In genomic region chr5:75052461-75053285, GRCh38 we compare ENCODE assay signal across 8 cellular contexts. TPM values are rescaled to one million over a fixed set of nuclear protein-coding genes. Genes with fewer than 3 reads are reported as not detected.
DNase-seq lines count a peak whose midpoint lies in the region; ATAC-seq, FAIRE-seq and TF ChIP-seq lines count a peak whose summit lies in the region.

Gene GCNT4, minus strand, starts transcription at chr5:75052558. Its CDS starts 22,521 bp downstream, at chr5:75030037.

- no peaks in the 10 kb centered on the region for H3K36me3 Mint-ChIP-seq in activated B cell treated with CpG ODN at 0.5 μM for 24 hours (ENCODE audit: low read depth)
- no peaks in the 10 kb centered on the region for H3K36me3 Mint-ChIP-seq in stimulated activated memory B cell treated with anti-CD40 and anti-IgM and Interleukin-4, amounts not matched to agents 10 μg/mL and 1 μg/mL and 100 μg/mL, for 72 hours

- CTCF ChIA-PET in activated B cell treated with CpG ODN at 0.5 μM for 24 hours (lab: Charles Lee), result no interaction called here

- no peak for FAIRE-seq in D721Med (lab: Jason Lieb, UNC)

- H3K4me3 ChIP-seq in duodenal mucosa (ENCODE audit: low read depth in 1 of 2, low read length in 2 of 2) (peak within 1 kb of the TSS; percentile 72 to 82), lower leg skin (ENCODE audit: low read depth, poor library complexity, severe bottlenecking) (peak within 1 kb of the TSS; percentile 56)

- peaks cover 10% of the 10 kb centered on the region for H3K4me1 Mint-ChIP-seq in activated B cell treated with CpG ODN at 0.5 μM for 24 hours
- H3K4me1 Mint-ChIP-seq in stimulated activated memory B cell treated with anti-CD40 and anti-IgM and Interleukin-4, amounts not matched to agents 10 μg/mL and 1 μg/mL and 100 μg/mL, for 72 hours, result peaks cover 19% of the 10 kb centered on the region

- whole genome bisulfite sequencing in lower leg skin, 2 donors, result 1% methylated on average over 13 to 31 of the region's 103 CpGs

- no peaks in the 10 kb centered on the region for H3K9me3 Mint-ChIP-seq in activated B cell treated with CpG ODN at 0.5 μM for 24 hours
- H3K9me3 Mint-ChIP-seq in stimulated activated memory B cell treated with anti-CD40 and anti-IgM and Interleukin-4, amounts not matched to agents 10 μg/mL and 1 μg/mL and 100 μg/mL, for 72 hours, result no peaks in the 10 kb centered on the region

- peaks cover 39 to 50% of the 10 kb centered on the region in 2 donors for H3K4me1 ChIP-seq in duodenal mucosa (ENCODE audit: control insufficient read depth in 1 of 2, insufficient read depth in 2 of 2, low read length in 2 of 2)

- peak within 1 kb of the TSS; percentile 82 for H3K27ac ChIP-seq in duodenal mucosa (ENCODE audit: low read depth, low read length)

- H3K27me3 Mint-ChIP-seq in activated B cell treated with CpG ODN at 0.5 μM for 24 hours, result peaks cover 58% of the 10 kb centered on the region
- H3K27me3 Mint-ChIP-seq in stimulated activated memory B cell treated with anti-CD40 and anti-IgM and Interleukin-4, amounts not matched to agents 10 μg/mL and 1 μg/mL and 100 μg/mL, for 72 hours, result peaks cover 69% of the 10 kb centered on the region

- no peaks in the 10 kb centered on the region for H3K9me3 ChIP-seq in duodenal mucosa (ENCODE audit: control insufficient read depth in 1 of 2, low read length in 2 of 2)

- H3K9ac ChIP-seq in duodenal mucosa (ENCODE audit: low read depth in 1 of 2, low read length in 2 of 2), result peak within 1 kb of the TSS; percentile 66 to 87

- peaks cover 0 to 5% of the 10 kb centered on the region in 2 donors for H3K36me3 ChIP-seq in duodenal mucosa (ENCODE audit: control insufficient read depth in 1 of 2, insufficient read depth in 2 of 2, low read length in 2 of 2)

- intact Hi-C loops in activated B cell treated with CpG ODN at 0.5 μM for 24 hours (cut with micrococcal nuclease) (loop anchor here (10.0 kb wide), 2 partner anchors 182 to 1122 kb away; partner anchors contain the start of gene ANKRD31), lower leg skin (cut with DNase I; ENCODE audit: low total_unique reads) (loop anchor here (10.0 kb wide), 1 partner anchor 182 kb away; the partner anchor contains the start of gene ANKRD31)

- peak within 1 kb of the TSS; percentile 71 for H3K4me3 Mint-ChIP-seq in activated B cell treated with CpG ODN at 0.5 μM for 24 hours
- peak within 1 kb of the TSS; percentile 72 for H3K4me3 Mint-ChIP-seq in stimulated activated memory B cell treated with anti-CD40 and anti-IgM and Interleukin-4, amounts not matched to agents 10 μg/mL and 1 μg/mL and 100 μg/mL, for 72 hours

- TF ChIP-seq CTCF in activated B cell treated with CpG ODN at 0.5 μM for 24 hours (IDR thresholded peaks at IDR 0.05) (no peak), lower leg skin (IDR thresholded peaks at IDR 0.05) (no peak), D721Med (IDR thresholded peaks at IDR 0.05; ENCODE audit: insufficient read depth, missing control alignments) (no peak)

- peak; percentile 29 for ATAC-seq in HG02852 (IDR thresholded peaks at IDR 0.05; ENCODE audit: unreplicated experiment)
- peak; percentile 28 for ATAC-seq in activated B cell treated with CpG ODN at 0.5 μM for 24 hours (ENCODE audit: low read depth)
- ATAC-seq in stimulated activated memory B cell treated with anti-CD40 and anti-IgM and Interleukin-4, amounts not matched to agents 10 μg/mL and 1 μg/mL and 100 μg/mL, for 72 hours, result peak; percentile 42

- no peak within 1 kb of the TSS for H3K27ac Mint-ChIP-seq in activated B cell treated with CpG ODN at 0.5 μM for 24 hours
- H3K27ac Mint-ChIP-seq in stimulated activated memory B cell treated with anti-CD40 and anti-IgM and Interleukin-4, amounts not matched to agents 10 μg/mL and 1 μg/mL and 100 μg/mL, for 72 hours, result no peak within 1 kb of the TSS

- no peaks in the 10 kb centered on the region for H3K27me3 ChIP-seq in duodenal mucosa (ENCODE audit: control insufficient read depth in 1 of 2, insufficient read depth in 2 of 2, low read length in 2 of 2)

- DNase-seq in CD1c-positive myeloid dendritic cell (ENCODE audit: extremely low spot score) (peak; percentile 52), activated B cell treated with CpG ODN at 0.5 μM for 24 hours (no peak), lower leg skin (ENCODE audit: low spot score in 2 of 2) (no peak), D721Med (ENCODE audit: insufficient read length, low spot score) (no peak), NOMO-1 treated with DMSO at 0.1 percent for 48 hours (lab: John Stamatoyannopoulos, UW; ENCODE audit: unreplicated experiment) (no peak)

- TF ChIP-seq POLR2A in lower leg skin (IDR thresholded peaks at IDR 0.05), result no peak

- POLR2A ChIA-PET in activated B cell treated with CpG ODN at 0.5 μM for 24 hours (lab: Charles Lee), result no interaction called here

RNA-seq across cellular contexts. Expression of gene GCNT4, which starts in this region (rescaled TPM):
- total RNA-seq in activated B cell treated with CpG ODN at 0.5 μM for 24 hours (not detected in 2 replicates), lower leg skin (1 to 10 TPM; 2.6 to 5.5 (median 3.5) TPM)

Comparison
In these comparisons a context has a peak if more than half of its experiments do, and no peak if none do; other contexts are left out.
1. Peak in ATAC-seq in activated B cell treated with CpG ODN at 0.5 μM for 24 hours; RNA of the gene not detected or under 1 TPM.